Comparison of ENCODE assay signal across 8 cellular contexts in the genomic region with DNA sequence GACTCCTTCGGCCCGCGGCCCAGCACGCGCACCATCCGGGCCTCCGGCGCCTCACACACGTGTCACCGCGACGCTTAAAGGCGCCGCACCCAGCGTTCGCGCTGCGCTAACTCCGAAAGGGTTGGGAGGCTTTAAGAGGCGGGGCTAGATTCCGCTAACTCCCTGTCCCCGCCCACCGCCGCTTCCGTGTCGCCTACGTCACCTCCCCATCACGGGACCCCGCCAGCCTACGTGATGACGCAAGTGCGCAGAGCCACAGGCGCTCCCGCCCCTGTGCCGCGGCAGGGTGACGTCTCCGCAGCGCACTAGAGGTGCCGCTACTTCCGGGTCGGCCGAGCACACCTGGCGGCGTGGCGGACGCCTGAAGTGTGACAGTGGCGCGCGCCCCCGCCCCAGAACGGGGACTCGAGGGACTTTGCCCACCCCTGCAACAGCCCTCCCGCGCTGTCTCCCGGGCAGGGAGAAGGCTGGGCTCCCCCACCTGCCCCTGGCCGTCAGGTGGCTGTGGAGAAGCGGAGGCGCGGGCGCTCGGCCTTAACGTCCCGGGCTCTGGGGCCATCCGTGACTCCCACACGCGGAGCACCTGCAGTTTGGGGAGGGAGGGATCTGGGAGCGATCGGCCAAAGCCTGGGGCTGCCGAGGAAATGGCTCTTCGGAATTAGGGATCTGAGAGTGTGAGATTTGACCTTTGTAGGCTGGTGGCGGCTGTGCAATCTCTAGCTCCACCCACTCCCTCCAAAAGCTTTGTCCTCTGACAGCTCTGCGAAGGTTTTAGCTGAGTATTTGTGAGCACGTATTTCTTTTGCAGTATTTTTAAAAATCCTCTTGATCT. TPM values are rescaled to one million over a fixed set of nuclear protein-coding genes. Genes with fewer than 3 reads are reported as not detected.
DNase-seq lines count a peak whose midpoint lies in the region; ATAC-seq and TF ChIP-seq lines count a peak whose summit lies in the region.

A gene (minus strand): TSS at position 35 of the 832 bp plus-strand sequence. CDS start 4,451 bp downstream, outside the sequence.

- peak; percentile 84 for ATAC-seq in HG02588 (IDR thresholded peaks at IDR 0.05; ENCODE audit: unreplicated experiment)
- peak; percentile 93 for ATAC-seq in SK-N-SH treated with all-trans-retinoic acid at 6 μM for 48 hours

- DNase-seq in GM06990 (ENCODE audit: extremely low read depth, insufficient read length) (peak; percentile 99), NCI-H1092 (lab: John Stamatoyannopoulos, UW) (peak; percentile 99), globus pallidus (ENCODE audit: low spot score) (peak; percentile 99), occipital lobe (lab: John Stamatoyannopoulos, UW) (peak; percentile 98)

- H3K4me3 Mint-ChIP-seq in activated naive CD4-positive, alpha-beta T cell treated with anti-CD3 and anti-CD28 coated beads, Interleukin-2, amount 50 U/mL, for 24 hours: peak within 1 kb of the TSS; percentile 95

- H3K27ac ChIP-seq in temporal lobe (ENCODE audit: low read depth, low read length): peak within 1 kb of the TSS; percentile 95

- no peaks in the 10 kb centered on the region for H3K27me3 ChIP-seq in GM06990 (replicated peaks; ENCODE audit: control insufficient read depth, insufficient read depth, low read length)

- H3K4me1 Mint-ChIP-seq in activated naive CD4-positive, alpha-beta T cell treated with anti-CD3 and anti-CD28 coated beads, Interleukin-2, amount 50 U/mL, for 24 hours: peaks cover 47% of the 10 kb centered on the region

- TF ChIP-seq CTCF in GM06990 (IDR thresholded peaks at IDR 0.05; ENCODE audit: insufficient read depth, low read length, poor library complexity, severe bottlenecking): no peak

- H3K9me3 Mint-ChIP-seq in activated naive CD4-positive, alpha-beta T cell treated with anti-CD3 and anti-CD28 coated beads, Interleukin-2, amount 50 U/mL, for 24 hours: no peaks in the 10 kb centered on the region

- H3K27me3 Mint-ChIP-seq in activated naive CD4-positive, alpha-beta T cell treated with anti-CD3 and anti-CD28 coated beads, Interleukin-2, amount 50 U/mL, for 24 hours: no peaks in the 10 kb centered on the region

- peak within 1 kb of the TSS; percentile 95 for H3K27ac Mint-ChIP-seq in activated naive CD4-positive, alpha-beta T cell treated with anti-CD3 and anti-CD28 coated beads, Interleukin-2, amount 50 U/mL, for 24 hours

- peaks cover 1% of the 10 kb centered on the region for H3K36me3 ChIP-seq in GM06990 (ENCODE audit: control insufficient read depth, insufficient read depth, low read length)

- peaks cover 17% of the 10 kb centered on the region for H3K36me3 Mint-ChIP-seq in activated naive CD4-positive, alpha-beta T cell treated with anti-CD3 and anti-CD28 coated beads, Interleukin-2, amount 50 U/mL, for 24 hours

- H3K4me3 ChIP-seq in GM06990 (replicated peaks; ENCODE audit: low read depth, low read length): peak within 1 kb of the TSS; percentile 94

TF ChIP-seq in SK-N-SH treated with all-trans-retinoic acid at 6 μM for 48 hours, 23 proteins besides CTCF, POLR2A, EP300 and RAD21 (continues in another document):
- TF ChIP-seq ZNF70 (CRISPR knock-in tag; IDR thresholded peaks at IDR 0.05): no peak
- TF ChIP-seq ZFP3 (CRISPR knock-in tag; IDR thresholded peaks at IDR 0.05): peak; percentile 77; the same call in 1 of the 2 replicates
- no peak for TF ChIP-seq SNAI2 (CRISPR knock-in tag; IDR thresholded peaks at IDR 0.05)
- peak; percentile 63; the same call in 1 of the 2 replicates for TF ChIP-seq RARB (CRISPR knock-in tag; IDR thresholded peaks at IDR 0.05)
- TF ChIP-seq ZC3H10 (CRISPR knock-in tag; IDR thresholded peaks at IDR 0.05): peak; percentile 86
- TF ChIP-seq TCF4 (CRISPR knock-in tag; IDR thresholded peaks at IDR 0.05; ENCODE audit: borderline replicate concordance): peak; percentile 51; the same call in 1 of the 2 replicates
- peak; percentile 91; the same call in 1 of the 2 replicates for TF ChIP-seq GLIS3 (CRISPR knock-in tag; IDR thresholded peaks at IDR 0.05)
- TF ChIP-seq TOX (CRISPR knock-in tag; IDR thresholded peaks at IDR 0.05; ENCODE audit: borderline replicate concordance): peak; percentile 92; the same call in 1 of the 2 replicates
- no peak; the same call in 1 of the 2 replicates for TF ChIP-seq ZFP30 (CRISPR knock-in tag; IDR thresholded peaks at IDR 0.05)
- no peak; the same call in 1 of the 2 replicates for TF ChIP-seq CSDC2 (CRISPR knock-in tag; IDR thresholded peaks at IDR 0.05)
- TF ChIP-seq ZNF565 (CRISPR knock-in tag; conservative IDR thresholded peaks at IDR 0.05; ENCODE audit: low read depth): no peak
- TF ChIP-seq ZNF8 (CRISPR knock-in tag; IDR thresholded peaks at IDR 0.05): no peak
- TF ChIP-seq, protein P1, sequence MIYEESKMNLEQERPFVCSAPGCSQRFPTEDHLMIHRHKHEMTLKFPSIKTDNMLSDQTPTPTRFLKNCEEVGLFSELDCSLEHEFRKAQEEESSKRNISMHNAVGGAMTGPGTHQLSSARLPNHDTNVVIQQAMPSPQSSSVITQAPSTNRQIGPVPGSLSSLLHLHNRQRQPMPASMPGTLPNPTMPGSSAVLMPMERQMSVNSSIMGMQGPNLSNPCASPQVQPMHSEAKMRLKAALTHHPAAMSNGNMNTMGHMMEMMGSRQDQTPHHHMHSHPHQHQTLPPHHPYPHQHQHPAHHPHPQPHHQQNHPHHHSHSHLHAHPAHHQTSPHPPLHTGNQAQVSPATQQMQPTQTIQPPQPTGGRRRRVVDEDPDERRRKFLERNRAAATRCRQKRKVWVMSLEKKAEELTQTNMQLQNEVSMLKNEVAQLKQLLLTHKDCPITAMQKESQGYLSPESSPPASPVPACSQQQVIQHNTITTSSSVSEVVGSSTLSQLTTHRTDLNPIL (CRISPR knock-in tag; IDR thresholded peaks at IDR 0.05; ENCODE audit: low read depth): no peak
- TF ChIP-seq, protein P2, sequence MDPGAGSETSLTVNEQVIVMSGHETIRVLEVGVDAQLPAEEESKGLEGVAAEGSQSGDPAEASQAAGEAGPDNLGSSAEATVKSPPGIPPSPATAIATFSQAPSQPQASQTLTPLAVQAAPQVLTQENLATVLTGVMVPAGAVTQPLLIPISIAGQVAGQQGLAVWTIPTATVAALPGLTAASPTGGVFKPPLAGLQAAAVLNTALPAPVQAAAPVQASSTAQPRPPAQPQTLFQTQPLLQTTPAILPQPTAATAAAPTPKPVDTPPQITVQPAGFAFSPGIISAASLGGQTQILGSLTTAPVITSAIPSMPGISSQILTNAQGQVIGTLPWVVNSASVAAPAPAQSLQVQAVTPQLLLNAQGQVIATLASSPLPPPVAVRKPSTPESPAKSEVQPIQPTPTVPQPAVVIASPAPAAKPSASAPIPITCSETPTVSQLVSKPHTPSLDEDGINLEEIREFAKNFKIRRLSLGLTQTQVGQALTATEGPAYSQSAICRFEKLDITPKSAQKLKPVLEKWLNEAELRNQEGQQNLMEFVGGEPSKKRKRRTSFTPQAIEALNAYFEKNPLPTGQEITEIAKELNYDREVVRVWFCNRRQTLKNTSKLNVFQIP (CRISPR knock-in tag; IDR thresholded peaks at IDR 0.05; ENCODE audit: borderline replicate concordance, low read depth): no peak
- no peak for TF ChIP-seq BACH2 (CRISPR knock-in tag; IDR thresholded peaks at IDR 0.05; ENCODE audit: borderline replicate concordance)
- TF ChIP-seq, protein P3, sequence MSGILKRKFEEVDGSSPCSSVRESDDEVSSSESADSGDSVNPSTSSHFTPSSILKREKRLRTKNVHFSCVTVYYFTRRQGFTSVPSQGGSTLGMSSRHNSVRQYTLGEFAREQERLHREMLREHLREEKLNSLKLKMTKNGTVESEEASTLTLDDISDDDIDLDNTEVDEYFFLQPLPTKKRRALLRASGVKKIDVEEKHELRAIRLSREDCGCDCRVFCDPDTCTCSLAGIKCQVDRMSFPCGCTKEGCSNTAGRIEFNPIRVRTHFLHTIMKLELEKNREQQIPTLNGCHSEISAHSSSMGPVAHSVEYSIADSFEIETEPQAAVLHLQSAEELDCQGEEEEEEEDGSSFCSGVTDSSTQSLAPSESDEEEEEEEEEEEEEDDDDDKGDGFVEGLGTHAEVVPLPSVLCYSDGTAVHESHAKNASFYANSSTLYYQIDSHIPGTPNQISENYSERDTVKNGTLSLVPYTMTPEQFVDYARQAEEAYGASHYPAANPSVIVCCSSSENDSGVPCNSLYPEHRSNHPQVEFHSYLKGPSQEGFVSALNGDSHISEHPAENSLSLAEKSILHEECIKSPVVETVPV (CRISPR knock-in tag; IDR thresholded peaks at IDR 0.05): peak; percentile 57
- no peak; the same call in 1 of the 2 replicates for TF ChIP-seq ARNTL (CRISPR knock-in tag; IDR thresholded peaks at IDR 0.05; ENCODE audit: borderline replicate concordance, low read depth)
- no peak for TF ChIP-seq OSR1 (CRISPR knock-in tag; IDR thresholded peaks at IDR 0.05)
- TF ChIP-seq, protein P4, sequence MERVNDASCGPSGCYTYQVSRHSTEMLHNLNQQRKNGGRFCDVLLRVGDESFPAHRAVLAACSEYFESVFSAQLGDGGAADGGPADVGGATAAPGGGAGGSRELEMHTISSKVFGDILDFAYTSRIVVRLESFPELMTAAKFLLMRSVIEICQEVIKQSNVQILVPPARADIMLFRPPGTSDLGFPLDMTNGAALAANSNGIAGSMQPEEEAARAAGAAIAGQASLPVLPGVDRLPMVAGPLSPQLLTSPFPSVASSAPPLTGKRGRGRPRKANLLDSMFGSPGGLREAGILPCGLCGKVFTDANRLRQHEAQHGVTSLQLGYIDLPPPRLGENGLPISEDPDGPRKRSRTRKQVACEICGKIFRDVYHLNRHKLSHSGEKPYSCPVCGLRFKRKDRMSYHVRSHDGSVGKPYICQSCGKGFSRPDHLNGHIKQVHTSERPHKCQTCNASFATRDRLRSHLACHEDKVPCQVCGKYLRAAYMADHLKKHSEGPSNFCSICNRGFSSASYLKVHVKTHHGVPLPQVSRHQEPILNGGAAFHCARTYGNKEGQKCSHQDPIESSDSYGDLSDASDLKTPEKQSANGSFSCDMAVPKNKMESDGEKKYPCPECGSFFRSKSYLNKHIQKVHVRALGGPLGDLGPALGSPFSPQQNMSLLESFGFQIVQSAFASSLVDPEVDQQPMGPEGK (CRISPR knock-in tag; IDR thresholded peaks at IDR 0.05; ENCODE audit: borderline replicate concordance): no peak
- TF ChIP-seq ISL1 (CRISPR knock-in tag; IDR thresholded peaks at IDR 0.05): no peak
- TF ChIP-seq ESRRG (CRISPR knock-in tag; IDR thresholded peaks at IDR 0.05): no peak

RNA-seq across cellular contexts. Expression of the gene that starts here (rescaled TPM):
- total RNA-seq in occipital lobe (21.4 TPM), temporal lobe (17.9 TPM)

Comparison
In these comparisons a context has a peak if more than half of its experiments do, and no peak if none do; other contexts are left out.
1. Peak in every context shown above with its lines: DNase-seq, ATAC-seq, H3K4me3 ChIP-seq and H3K27ac ChIP-seq.